ENCODE assay signal across 21 cellular contexts in the genomic region with DNA sequence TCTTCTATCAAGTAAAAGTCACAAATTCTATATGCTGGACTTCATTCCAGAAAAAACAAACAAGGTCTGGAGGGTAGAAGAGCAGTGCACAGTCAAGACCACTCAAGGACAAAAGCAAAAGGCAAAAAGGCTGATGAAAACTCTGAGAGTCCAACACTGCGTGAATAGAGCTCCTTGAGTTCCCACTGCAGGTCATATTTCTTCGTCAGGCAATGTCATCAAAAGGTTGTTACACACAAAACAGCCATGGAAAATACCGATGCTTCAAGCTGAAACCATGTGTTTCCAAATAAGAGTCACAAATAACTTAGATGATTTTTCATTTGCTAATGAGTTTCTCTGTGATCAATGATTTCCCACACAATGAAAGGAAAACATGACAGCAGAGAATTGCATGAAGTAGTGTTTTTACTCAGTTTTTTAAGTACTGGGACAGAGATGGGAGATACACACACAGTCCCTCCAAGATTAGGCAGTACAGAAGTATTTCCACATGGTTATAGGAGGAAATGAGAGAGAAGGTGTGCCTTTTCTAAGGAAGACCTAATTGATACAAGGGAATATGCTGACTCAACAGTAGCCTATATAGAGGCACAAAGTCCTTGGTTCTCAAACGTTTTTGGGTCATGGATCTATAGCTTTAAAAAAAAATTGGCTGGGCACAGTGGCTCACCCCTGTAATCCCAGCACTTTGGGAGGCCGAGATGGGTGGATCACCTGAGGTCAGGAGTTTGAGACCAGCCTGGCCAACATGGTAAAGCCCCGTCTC.
A peak's percentile ranks its signal among the peaks of the same experiment; 100 is the strongest.
DNase-seq lines count a peak whose midpoint lies in the region; ATAC-seq, FAIRE-seq and TF ChIP-seq lines count a peak whose summit lies in the region.
"Had no signal": no experiment of that assay in that cellular context is flagged by ENCODE, and none has a peak within 500 bp of the region (broad histone marks: within the 10 kb centered on the region; RNA-seq: fewer than 3 reads in every experiment).

No MANE protein-coding gene starts in this region.

- 44% methylated on average over 6 of the region's 6 CpGs for WGBS in GM12878 (ENCODE audit: insufficient coverage, insufficient replicate concordance, low lambda C conversion rate, missing lambda C conversion rate)
- WGBS in pancreas, 2 donors, result 53 to 60% methylated on average over 6 of the region's 6 CpGs

- peaks cover 31% of the 10 kb centered on the region for H3K4me1 Mint-ChIP-seq in activated CD8-positive, alpha-beta T cell treated with anti-CD3 and anti-CD28 coated beads for 36 hours (ENCODE audit: low read depth)
- H3K4me1 Mint-ChIP-seq in activated CD8-positive, alpha-beta T cell treated with anti-CD3 and anti-CD28 coated beads, Interleukin-2, amount 10 ng/mL, durations not matched to agents 7 days and 5 days (ENCODE audit: low read depth), result no peaks in the 10 kb centered on the region

- CTCF ChIA-PET in activated CD8-positive, alpha-beta T cell treated with anti-CD3 and anti-CD28 coated beads for 36 hours (lab: Charles Lee), result interaction anchor here (1.3 to 1.8 kb wide), 2 partner anchors 22 to 39 kb away, joined by 4 to 5 read pairs; no protein-coding TSS in a partner anchor
- CTCF ChIA-PET in activated CD8-positive, alpha-beta T cell treated with anti-CD3 and anti-CD28 coated beads, Interleukin-2, amount 10 ng/mL, durations not matched to agents 7 days and 5 days (lab: Charles Lee), result interaction anchor here (1.9 kb wide), 1 partner anchor 19 kb away, joined by 4 read pairs; no protein-coding TSS in a partner anchor
- CTCF ChIA-PET in HEK293 (lab: Yijun Ruan, JAX) (no interaction called here), GM12878 (lab: Yijun Ruan, JAX) (no interaction called here)

- no peak for TF ChIP-seq EP300 in GM12878 (IDR thresholded peaks at IDR 0.05; ENCODE audit: borderline replicate concordance in 1 of 2, control insufficient read depth in 1 of 2, low read depth in 2 of 2, low read length in 2 of 2)

- SMC1A ChIA-PET in GM12878 (lab: Charles Lee; ENCODE audit: uncharacterized antibody, unreplicated experiment), result no interaction called here

- H3K9ac ChIP-seq in GM12878 (ENCODE audit: control insufficient read depth, insufficient read depth, low read length), result no peak overlapping the region

- peak; percentile 45 for ATAC-seq in activated CD8-positive, alpha-beta T cell treated with anti-CD3 and anti-CD28 coated beads for 36 hours
- ATAC-seq in activated CD8-positive, alpha-beta T cell treated with anti-CD3 and anti-CD28 coated beads, Interleukin-2, amount 10 ng/mL, durations not matched to agents 7 days and 5 days, result no peak
- ATAC-seq in GM12878 (no peak), pancreas (peak in 3 of 4 donors; percentile 29 to 42 (median 38))
- ATAC-seq: SK-N-SH treated with all-trans-retinoic acid at 6 μM for 48 hours had no signal

- H3K27ac Mint-ChIP-seq in activated CD8-positive, alpha-beta T cell treated with anti-CD3 and anti-CD28 coated beads for 36 hours, result peak overlapping the region; percentile 70
- H3K27ac Mint-ChIP-seq in activated CD8-positive, alpha-beta T cell treated with anti-CD3 and anti-CD28 coated beads, Interleukin-2, amount 10 ng/mL, durations not matched to agents 7 days and 5 days, result no peak overlapping the region
- H3K27ac Mint-ChIP-seq: activated CD4-positive, alpha-beta T cell treated with anti-CD3 and anti-CD28 coated beads, Interleukin-2, amount 10 ng/mL, durations not matched to agents 7 days and 5 days had no signal

- H3K36me3 ChIP-seq in HEK293 (ENCODE audit: control insufficient read depth in 2 of 2, insufficient read depth in 1 of 2, low read length in 2 of 2), result no peaks in the 10 kb centered on the region; a peak in 1 of 3 replicates
- H3K36me3 ChIP-seq in GM12878 (ENCODE audit: control insufficient read depth in 2 of 2, insufficient read depth in 2 of 2, low read length in 1 of 2), result no peaks in the 10 kb centered on the region
- H3K36me3 ChIP-seq in pancreas, result no peaks in the 10 kb centered on the region
- H3K36me3 ChIP-seq: thoracic aorta had no signal

- intact Hi-C loops in activated CD8-positive, alpha-beta T cell treated with anti-CD3 and anti-CD28 coated beads for 36 hours (cut with micrococcal nuclease), result no loop called here
- intact Hi-C loops in GM12878 (cut with micrococcal nuclease; ENCODE audit: unreplicated experiment), result no loop called here
- intact Hi-C loops in pancreas (cut with DNase I), result no loop called here

- no peak for DNase-seq in activated CD8-positive, alpha-beta T cell treated with anti-CD3 and anti-CD28 coated beads for 36 hours
- no peak for DNase-seq in activated CD8-positive, alpha-beta T cell treated with anti-CD3 and anti-CD28 coated beads, Interleukin-2, amount 10 ng/mL, durations not matched to agents 7 days and 5 days
- DNase-seq in GM12878 (ENCODE audit: low read depth, low spot score) (no peak), pancreas (no peak), MV-4-11 (lab: John Stamatoyannopoulos, UW) (no peak), NCI-H345 (lab: John Stamatoyannopoulos, UW) (no peak)
- DNase-seq in stimulated activated naive CD4-positive, alpha-beta T cell treated with Interleukin-2 at 50 U/mL for 16 hours (lab: John Stamatoyannopoulos, UW), result no peak
- DNase-seq: activated CD4-positive, alpha-beta T cell treated with anti-CD3 and anti-CD28 coated beads, Interleukin-2, amount 10 ng/mL, durations not matched to agents 7 days and 5 days; CD4-positive, CD25-positive, alpha-beta regulatory T cell; central memory CD4-positive, alpha-beta T cell; effector CD4-positive, alpha-beta T cell; midbrain; NCI-H187; retina; RPMI8226 had no signal

- no peak for TF ChIP-seq POLR2A in GM12878 (IDR thresholded peaks at IDR 0.05; ENCODE audit: low read depth, low read length)

- no peaks in the 10 kb centered on the region for H3K27me3 Mint-ChIP-seq in activated CD8-positive, alpha-beta T cell treated with anti-CD3 and anti-CD28 coated beads for 36 hours
- no peaks in the 10 kb centered on the region for H3K27me3 Mint-ChIP-seq in activated CD8-positive, alpha-beta T cell treated with anti-CD3 and anti-CD28 coated beads, Interleukin-2, amount 10 ng/mL, durations not matched to agents 7 days and 5 days (ENCODE audit: low read depth)
- H3K27me3 Mint-ChIP-seq: activated CD4-positive, alpha-beta T cell treated with anti-CD3 and anti-CD28 coated beads, Interleukin-2, amount 10 ng/mL, durations not matched to agents 7 days and 5 days; CD4-positive, CD25-positive, alpha-beta regulatory T cell had no signal

- in situ Hi-C loops in GM12878 (cut with MboI), result no loop called here

- no peaks in the 10 kb centered on the region for H4K20me1 ChIP-seq in GM12878 (ENCODE audit: control insufficient read depth, insufficient read depth)

- RAD21 ChIA-PET in GM12878 (lab: Charles Lee; ENCODE audit: unreplicated experiment), result no interaction called here

- BruUV-seq in GM12878 (replicated peaks; lab: Mats Ljungman, UMichigan), result no TSS peak

- H3K4me2 ChIP-seq in GM12878 (ENCODE audit: control insufficient read depth, insufficient read depth), result no peak overlapping the region

- H3K9me3 Mint-ChIP-seq in activated CD8-positive, alpha-beta T cell treated with anti-CD3 and anti-CD28 coated beads for 36 hours, result no peaks in the 10 kb centered on the region
- H3K9me3 Mint-ChIP-seq in activated CD8-positive, alpha-beta T cell treated with anti-CD3 and anti-CD28 coated beads, Interleukin-2, amount 10 ng/mL, durations not matched to agents 7 days and 5 days (ENCODE audit: insufficient read depth), result no peaks in the 10 kb centered on the region
- H3K9me3 Mint-ChIP-seq: CD4-positive, CD25-positive, alpha-beta regulatory T cell had no signal

- H3K4me3 ChIP-seq in HEK293 (ENCODE audit: low read depth, low read length) (no peak overlapping the region), GM12878 (no peak overlapping the region), pancreas (no peak overlapping the region)
- H3K4me3 ChIP-seq: esophagus muscularis mucosa, thoracic aorta had no signal

- no peak for FAIRE-seq in GM12878 (lab: Jason Lieb, UNC)
- FAIRE-seq in pancreas (lab: Jason Lieb, UNC), result no peak
- FAIRE-seq: TTC549 had no signal

- TF ChIP-seq CTCF in activated CD8-positive, alpha-beta T cell treated with anti-CD3 and anti-CD28 coated beads for 36 hours (IDR thresholded peaks at IDR 0.05), result no peak
- no peak for TF ChIP-seq CTCF in HEK293 (tag by site-specific recombination; IDR thresholded peaks at IDR 0.05)
- TF ChIP-seq CTCF in GM12878 (IDR thresholded peaks at IDR 0.05 in 2 of 3, conservative IDR thresholded peaks at IDR 0.05 in 1 of 3; ENCODE audit: control insufficient read depth in 2 of 3, extremely low read depth in 1 of 3, insufficient read depth in 1 of 3, low read depth in 3 of 3, low read length in 3 of 3), result no peak
- no peak for TF ChIP-seq CTCF in pancreas (IDR thresholded peaks at IDR 0.05)

- H3K4me3 Mint-ChIP-seq in activated CD8-positive, alpha-beta T cell treated with anti-CD3 and anti-CD28 coated beads for 36 hours, result no peak overlapping the region
- H3K4me3 Mint-ChIP-seq in activated CD8-positive, alpha-beta T cell treated with anti-CD3 and anti-CD28 coated beads, Interleukin-2, amount 10 ng/mL, durations not matched to agents 7 days and 5 days, result no peak overlapping the region
- H3K4me3 Mint-ChIP-seq: activated CD4-positive, alpha-beta T cell treated with anti-CD3 and anti-CD28 coated beads, Interleukin-2, amount 10 ng/mL, durations not matched to agents 7 days and 5 days; CD4-positive, CD25-positive, alpha-beta regulatory T cell had no signal

- H3K27me3 ChIP-seq in GM12878 (replicated peaks in 1 of 2; ENCODE audit: control insufficient read depth in 2 of 2, insufficient read depth in 2 of 2, low read length in 1 of 2) (no peaks in the 10 kb centered on the region), pancreas (no peaks in the 10 kb centered on the region)
- H3K27me3 ChIP-seq: esophagus muscularis mucosa had no signal

- no peaks in the 10 kb centered on the region for H3K9me3 ChIP-seq in HEK293 (ENCODE audit: control insufficient read depth, insufficient read depth, low read depth, low read length)
- no peaks in the 10 kb centered on the region for H3K9me3 ChIP-seq in GM12878 (replicated peaks; ENCODE audit: control insufficient read depth, insufficient read depth, low read length)
- H3K9me3 ChIP-seq in pancreas, result no peaks in the 10 kb centered on the region
- H3K9me3 ChIP-seq: esophagus muscularis mucosa, thoracic aorta had no signal

- POLR2A ChIA-PET in activated CD8-positive, alpha-beta T cell treated with anti-CD3 and anti-CD28 coated beads for 36 hours (lab: Charles Lee), result interaction anchor here (1.0 kb wide), 1 partner anchor 13 kb away, joined by 5 read pairs; no protein-coding TSS in a partner anchor
- POLR2A ChIA-PET in activated CD8-positive, alpha-beta T cell treated with anti-CD3 and anti-CD28 coated beads, Interleukin-2, amount 10 ng/mL, durations not matched to agents 7 days and 5 days (lab: Charles Lee), result no interaction called here
- POLR2A ChIA-PET in HEK293 (lab: Yijun Ruan, JAX) (no interaction called here), GM12878 (lab: Charles Lee) (no interaction called here)

- H2AFZ ChIP-seq in GM12878 (ENCODE audit: control insufficient read depth, low read depth, low read length), result no peak overlapping the region

- H3K36me3 Mint-ChIP-seq in activated CD8-positive, alpha-beta T cell treated with anti-CD3 and anti-CD28 coated beads for 36 hours (ENCODE audit: low read depth), result peaks cover 13% of the 10 kb centered on the region
- H3K36me3 Mint-ChIP-seq in activated CD8-positive, alpha-beta T cell treated with anti-CD3 and anti-CD28 coated beads, Interleukin-2, amount 10 ng/mL, durations not matched to agents 7 days and 5 days (ENCODE audit: low read depth), result peaks cover 10% of the 10 kb centered on the region

- no peaks in the 10 kb centered on the region for H3K79me2 ChIP-seq in GM12878 (ENCODE audit: control insufficient read depth, insufficient read depth, low read length)

- no peak for TF ChIP-seq RAD21 in GM12878 (IDR thresholded peaks at IDR 0.05; ENCODE audit: insufficient read depth, low read depth, low read length)

- H3K4me1 ChIP-seq in HEK293 (ENCODE audit: control insufficient read depth, insufficient read depth, low read length) (no peaks in the 10 kb centered on the region; the same call in 1 of the 2 replicates), GM12878 (ENCODE audit: control insufficient read depth, insufficient read depth, low read length) (peaks cover 4% of the 10 kb centered on the region; the same call in 1 of the 2 replicates), pancreas (peaks cover 7 to 12% (median 7%) of the 10 kb centered on the region in 3 donors)

- H3K27ac ChIP-seq in HEK293 (ENCODE audit: extremely low read depth, low read depth, low read length), result no peak overlapping the region
- H3K27ac ChIP-seq in GM12878 (ENCODE audit: control insufficient read depth, insufficient read depth), result no peak overlapping the region
- H3K27ac ChIP-seq in pancreas, result no peak overlapping the region
- H3K27ac ChIP-seq: esophagus muscularis mucosa, HL-60, thoracic aorta had no signal

Comparison
In these comparisons a context has a peak if more than half of its experiments do, and no peak if none do; other contexts are left out.
1. ATAC-seq: peak in activated CD8-positive, alpha-beta T cell treated with anti-CD3 and anti-CD28 coated beads for 36 hours (single experiment) and pancreas (3 of 4); none in activated CD8-positive, alpha-beta T cell treated with anti-CD3 and anti-CD28 coated beads, Interleukin-2, amount 10 ng/mL, durations not matched to agents 7 days and 5 days (single experiment) and GM12878 (single experiment).
2. CTCF ChIA-PET loops: an anchor here in activated CD8-positive, alpha-beta T cell treated with anti-CD3 and anti-CD28 coated beads for 36 hours (1.3 to 1.8 kb wide) and activated CD8-positive, alpha-beta T cell treated with anti-CD3 and anti-CD28 coated beads, Interleukin-2, amount 10 ng/mL, durations not matched to agents 7 days and 5 days (1.9 kb wide); none called in HEK293 and GM12878.